In the genomic region with DNA sequence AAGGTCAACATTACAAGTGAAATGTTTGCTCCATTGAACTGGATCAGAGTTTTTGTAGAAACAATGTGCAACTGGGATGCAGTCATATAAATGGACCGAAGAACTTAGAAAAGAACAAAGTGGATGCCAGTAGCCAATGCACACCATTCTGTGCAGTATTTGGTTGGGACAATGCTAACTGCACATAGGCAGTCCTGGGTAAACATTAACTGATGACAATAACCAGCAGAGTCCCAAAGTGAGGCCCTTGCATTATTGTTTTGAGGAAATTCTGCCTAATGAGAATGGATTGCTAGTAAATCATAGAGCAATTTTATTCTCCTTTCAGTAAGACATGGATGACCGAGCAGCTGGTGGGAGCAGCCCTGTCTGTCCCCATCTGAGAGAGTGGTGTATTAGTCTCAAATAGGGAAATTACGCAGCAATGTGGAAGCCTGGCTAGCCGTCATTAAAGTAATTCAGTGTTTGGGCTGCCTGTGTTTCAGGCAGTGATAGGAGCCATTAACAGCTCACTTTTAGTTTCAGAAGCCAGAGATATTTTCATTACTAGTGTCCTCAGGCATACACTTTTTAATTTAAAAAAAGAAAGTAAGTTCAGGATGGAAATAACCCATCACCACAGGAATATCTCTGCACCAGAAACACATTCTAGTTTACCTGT, we compare ENCODE assay signal across 10 cellular contexts.
DNase-seq lines count a peak whose midpoint lies in the region; ATAC-seq and TF ChIP-seq lines count a peak whose summit lies in the region.
"Had no signal": no experiment of that assay in that cellular context is flagged by ENCODE, and none has a peak within 500 bp of the region (broad histone marks: within the 10 kb centered on the region; RNA-seq: fewer than 3 reads in every experiment).

No MANE protein-coding gene starts in this region.

- H3K27ac Mint-ChIP-seq in mesothelial cell of epicardium: peak overlapping the region; percentile 51
- H3K27ac Mint-ChIP-seq: activated CD8-positive, alpha-beta T cell treated with anti-CD3 and anti-CD28 coated beads, Interleukin-2, amount 10 ng/mL, durations not matched to agents 7 days and 5 days; activated naive CD4-positive, alpha-beta T cell treated with anti-CD3 and anti-CD28 coated beads, Interleukin-2, amount 50 U/mL, for 72 hours had no signal

- peak; percentile 73 for DNase-seq in NCI-H1105 treated with DMSO at 0.1 percent for 48 hours (lab: John Stamatoyannopoulos, UW)
- DNase-seq in mesothelial cell of epicardium (ENCODE audit: low spot score in 2 of 2, unreplicated experiment in 2 of 2): no peak
- no peak for DNase-seq in NOMO-1 (lab: John Stamatoyannopoulos, UW; ENCODE audit: unreplicated experiment in 2 of 2)
- no peak for DNase-seq in stimulated activated CD4-positive, alpha-beta T cell treated with anti-CD3 and anti-CD28 coated beads, Interleukin-2, amount 100 ng/mL, for 48 hours
- DNase-seq: activated CD8-positive, alpha-beta T cell treated with anti-CD3 and anti-CD28 coated beads, Interleukin-2, amount 10 ng/mL, durations not matched to agents 7 days and 5 days had no signal

- ATAC-seq in GM18909 (IDR thresholded peaks at IDR 0.05; ENCODE audit: poor library complexity, unreplicated experiment) (peak; percentile 66), HG02763 (IDR thresholded peaks at IDR 0.05; ENCODE audit: unreplicated experiment) (peak; percentile 52), GM19467 (IDR thresholded peaks at IDR 0.05; ENCODE audit: unreplicated experiment) (no peak), GM19035 (IDR thresholded peaks at IDR 0.05; ENCODE audit: unreplicated experiment) (no peak)
- ATAC-seq: activated CD8-positive, alpha-beta T cell treated with anti-CD3 and anti-CD28 coated beads, Interleukin-2, amount 10 ng/mL, durations not matched to agents 7 days and 5 days; activated naive CD4-positive, alpha-beta T cell treated with anti-CD3 and anti-CD28 coated beads, Interleukin-2, amount 50 U/mL, for 72 hours had no signal

- H3K36me3 Mint-ChIP-seq in mesothelial cell of epicardium: peaks cover 10% of the 10 kb centered on the region

- no peak overlapping the region for H3K4me3 Mint-ChIP-seq in mesothelial cell of epicardium
- H3K4me3 Mint-ChIP-seq: activated CD8-positive, alpha-beta T cell treated with anti-CD3 and anti-CD28 coated beads, Interleukin-2, amount 10 ng/mL, durations not matched to agents 7 days and 5 days had no signal

- H3K9me3 Mint-ChIP-seq in mesothelial cell of epicardium: no peaks in the 10 kb centered on the region
- H3K9me3 Mint-ChIP-seq: activated naive CD4-positive, alpha-beta T cell treated with anti-CD3 and anti-CD28 coated beads, Interleukin-2, amount 50 U/mL, for 72 hours had no signal

- TF ChIP-seq CTCF in mesothelial cell of epicardium (IDR thresholded peaks at IDR 0.05; ENCODE audit: unreplicated experiment): no peak

- H3K27me3 Mint-ChIP-seq in mesothelial cell of epicardium (ENCODE audit: low read depth): no peaks in the 10 kb centered on the region

- H3K4me1 Mint-ChIP-seq in mesothelial cell of epicardium: peaks cover 8% of the 10 kb centered on the region

Comparison
In these comparisons a context has a peak if more than half of its experiments do, and no peak if none do; other contexts are left out.
1. ATAC-seq: peak in GM18909 (single experiment) and HG02763 (single experiment); none in GM19467 (single experiment) and GM19035 (single experiment).